1 cellular context compared by ENCODE assay signal in genomic region chr9:20551236-20551635, GRCh38.
TF ChIP-seq lines count a peak whose summit lies in the region.

No MANE protein-coding gene starts in this region.

TF ChIP-seq in GM23338, 12 proteins besides CTCF, POLR2A, EP300 and RAD21 (continued from another document):
- no peak for TF ChIP-seq ZNF462 (CRISPR knock-in tag; IDR thresholded peaks at IDR 0.05)
- TF ChIP-seq ZNF114 (CRISPR knock-in tag; IDR thresholded peaks at IDR 0.05), result no peak
- no peak for TF ChIP-seq EZH2phosphoT487 (IDR thresholded peaks at IDR 0.05; ENCODE audit: unreplicated experiment)
- TF ChIP-seq NANOG (IDR thresholded peaks at IDR 0.05; ENCODE audit: borderline replicate concordance), result no peak
